In genomic region chr3:2303567-2303966, GRCh38 we compare ENCODE assay signal across 13 cellular contexts.
A peak's percentile ranks its signal among the peaks of the same experiment; 100 is the strongest.
DNase-seq lines count a peak whose midpoint lies in the region; ATAC-seq and TF ChIP-seq lines count a peak whose summit lies in the region.
"Had no signal": no experiment of that assay in that cellular context is flagged by ENCODE, and none has a peak within 500 bp of the region (broad histone marks: within the 10 kb centered on the region; RNA-seq: fewer than 3 reads in every experiment).

No MANE protein-coding gene starts in this region.

- 5% methylated on average over 4 of the region's 6 CpGs for WGBS in mesenchymal stem cell

- H3K14ac ChIP-seq in mesenchymal stem cell (ENCODE audit: low read length in 2 of 2) = no peak overlapping the region

- H3K27ac ChIP-seq in mesenchymal stem cell (ENCODE audit: low read length, poor library complexity, severe bottlenecking) = no peak overlapping the region
- H3K27ac ChIP-seq: heart right ventricle, neutrophil had no signal

- H3K4me2 ChIP-seq in mesenchymal stem cell (ENCODE audit: low read length, poor library complexity, severe bottlenecking) = no peak overlapping the region

- no peak overlapping the region for H2BK12ac ChIP-seq in mesenchymal stem cell (ENCODE audit: low read length in 2 of 2)

- DNase-seq in GM10248 (ENCODE audit: extremely low spot score) (peak; percentile 3), UCSD-AML1 (lab: John Stamatoyannopoulos, UW; ENCODE audit: unreplicated experiment) (peak; percentile 5), mesenchymal stem cell (peak; percentile 40), NK-92 (lab: John Stamatoyannopoulos, UW; ENCODE audit: unreplicated experiment) (no peak)
- peak; percentile 14 for DNase-seq in Jurkat, Clone E6-1 (ENCODE audit: low read depth, low spot score)
- DNase-seq: DMS 273 treated with DMSO at 0.1 percent for 48 hours, NCI-H2171 treated with DMSO at 0.1 percent for 48 hours had no signal

- peaks cover 10% of the 10 kb centered on the region for H3K9me3 ChIP-seq in mesenchymal stem cell (ENCODE audit: control insufficient read depth, low read length)

- H2AFZ ChIP-seq in mesenchymal stem cell (ENCODE audit: low read depth, low read length) = no peak overlapping the region

- no peak overlapping the region for H3K18ac ChIP-seq in mesenchymal stem cell (ENCODE audit: low read depth in 1 of 2, low read length in 2 of 2)

- no peaks in the 10 kb centered on the region for H3K4me1 ChIP-seq in mesenchymal stem cell (ENCODE audit: control insufficient read depth, insufficient read depth, low read depth, low read length)
- H3K4me1 ChIP-seq: heart right ventricle had no signal

- H2BK120ac ChIP-seq in mesenchymal stem cell (ENCODE audit: low read depth, low read length) = no peak overlapping the region

- H2AK5ac ChIP-seq in mesenchymal stem cell (ENCODE audit: low read length, severe bottlenecking) = no peak overlapping the region

- H3K27me3 ChIP-seq in mesenchymal stem cell (ENCODE audit: control insufficient read depth in 1 of 2, insufficient read depth in 1 of 2, low read length in 2 of 2) = no peaks in the 10 kb centered on the region
- H3K27me3 ChIP-seq: heart right ventricle, neutrophil had no signal

- H2BK5ac ChIP-seq in mesenchymal stem cell (ENCODE audit: low read depth, low read length, poor library complexity, severe bottlenecking) = no peak overlapping the region

- no peaks in the 10 kb centered on the region for H3K79me1 ChIP-seq in mesenchymal stem cell (replicated peaks; ENCODE audit: low read length, poor library complexity, severe bottlenecking)

- no peak for TF ChIP-seq CTCF in GM10248 (IDR thresholded peaks at IDR 0.05; ENCODE audit: control extremely low read depth, extremely low read depth, low read depth, missing control alignments)

- no peak overlapping the region for H3K23ac ChIP-seq in mesenchymal stem cell (ENCODE audit: low read length in 2 of 2)

- H3K36me3 ChIP-seq in mesenchymal stem cell (ENCODE audit: control insufficient read depth in 1 of 2, insufficient read depth in 2 of 2, low read depth in 1 of 2, low read length in 2 of 2) = no peaks in the 10 kb centered on the region
- H3K36me3 ChIP-seq: heart right ventricle, neutrophil had no signal

- no peak overlapping the region for H4K91ac ChIP-seq in mesenchymal stem cell (ENCODE audit: low read length)

- CTCF ChIA-PET in GM10248 (lab: Yijun Ruan, JAX) = no interaction called here

- no peak overlapping the region for H3K4ac ChIP-seq in mesenchymal stem cell (ENCODE audit: low read depth in 1 of 2, low read length in 2 of 2)

- POLR2A ChIA-PET in GM10248 (lab: Yijun Ruan, JAX) = no interaction called here

- H2BK15ac ChIP-seq in mesenchymal stem cell (ENCODE audit: low read depth, poor library complexity, severe bottlenecking) = no peak overlapping the region

- ATAC-seq in HG03571 (IDR thresholded peaks at IDR 0.05; ENCODE audit: unreplicated experiment) (no peak), HG03196 (IDR thresholded peaks at IDR 0.05; ENCODE audit: unreplicated experiment) (no peak), GM21515 (IDR thresholded peaks at IDR 0.05; ENCODE audit: unreplicated experiment) (no peak)
- ATAC-seq: activated T-helper 17 cell treated with anti-CD3 and anti-CD28 coated beads, Interleukin-2, amount 50 U/mL, for 72 hours; heart right ventricle had no signal

- H4K8ac ChIP-seq in mesenchymal stem cell (ENCODE audit: low read length) = no peak overlapping the region

- no peak overlapping the region for H3K4me3 ChIP-seq in Jurkat, Clone E6-1 (ENCODE audit: low read length)
- H3K4me3 ChIP-seq in mesenchymal stem cell (ENCODE audit: insufficient read depth in 1 of 2, low read depth in 1 of 2, low read length in 2 of 2) = no peak overlapping the region
- H3K4me3 ChIP-seq: heart right ventricle had no signal

- H3K9ac ChIP-seq in mesenchymal stem cell (ENCODE audit: low read length) = no peak overlapping the region
